In the genomic region with DNA sequence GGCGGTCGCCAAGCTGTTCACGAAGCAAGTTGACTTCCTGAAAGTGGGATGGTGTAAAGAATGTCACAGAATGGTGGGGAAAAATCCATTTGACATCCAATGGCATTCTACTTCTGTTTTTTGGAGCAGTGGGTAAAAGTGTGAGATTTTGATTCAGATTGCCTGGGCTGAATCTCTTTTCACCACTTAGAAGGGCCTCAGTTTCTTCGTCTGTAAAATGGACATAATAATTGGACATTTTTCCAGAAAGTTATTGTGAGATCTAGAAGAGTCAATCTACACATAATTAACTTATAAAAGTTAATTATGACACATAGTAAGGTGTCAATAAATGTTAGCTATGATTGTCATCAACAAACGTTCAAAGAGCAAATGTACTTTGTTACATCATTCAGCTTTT, we compare ENCODE assay signal across 1 cellular context.
TF ChIP-seq lines count a peak whose summit lies in the region.

No MANE protein-coding gene starts in this region.

TF ChIP-seq in H1, 55 proteins besides CTCF, POLR2A, EP300 and RAD21:
- TF ChIP-seq RNF2 (IDR thresholded peaks at IDR 0.05; ENCODE audit: borderline replicate concordance, low read depth, low read length, missing control alignments, poor library complexity, severe bottlenecking) (no peak), TAF7 (optimal IDR thresholded peaks at IDR 0.05; ENCODE audit: borderline replicate concordance, low read depth, low read length) (no peak), TEAD4 (IDR thresholded peaks at IDR 0.05; ENCODE audit: low read depth, low read length) (no peak), BRCA1 (IDR thresholded peaks at IDR 0.05; ENCODE audit: low read depth, low read length) (no peak), HDAC2 (IDR thresholded peaks at IDR 0.05; ENCODE audit: borderline replicate concordance in 1 of 2, low read depth in 2 of 2, low read length in 2 of 2) (no peak), JUN (IDR thresholded peaks at IDR 0.05; ENCODE audit: low read depth, low read length) (no peak), CREB1 (IDR thresholded peaks at IDR 0.05) (no peak), CBX8 (IDR thresholded peaks at IDR 0.05; ENCODE audit: borderline replicate concordance, low read depth, low read length) (no peak), EGR1 (IDR thresholded peaks at IDR 0.05; ENCODE audit: borderline replicate concordance, low read depth, low read length) (no peak)
- TF ChIP-seq, protein P1, sequence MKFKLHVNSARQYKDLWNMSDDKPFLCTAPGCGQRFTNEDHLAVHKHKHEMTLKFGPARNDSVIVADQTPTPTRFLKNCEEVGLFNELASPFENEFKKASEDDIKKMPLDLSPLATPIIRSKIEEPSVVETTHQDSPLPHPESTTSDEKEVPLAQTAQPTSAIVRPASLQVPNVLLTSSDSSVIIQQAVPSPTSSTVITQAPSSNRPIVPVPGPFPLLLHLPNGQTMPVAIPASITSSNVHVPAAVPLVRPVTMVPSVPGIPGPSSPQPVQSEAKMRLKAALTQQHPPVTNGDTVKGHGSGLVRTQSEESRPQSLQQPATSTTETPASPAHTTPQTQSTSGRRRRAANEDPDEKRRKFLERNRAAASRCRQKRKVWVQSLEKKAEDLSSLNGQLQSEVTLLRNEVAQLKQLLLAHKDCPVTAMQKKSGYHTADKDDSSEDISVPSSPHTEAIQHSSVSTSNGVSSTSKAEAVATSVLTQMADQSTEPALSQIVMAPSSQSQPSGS (IDR thresholded peaks at IDR 0.05; ENCODE audit: low read length) = no peak
